9 cellular contexts compared by ENCODE assay signal in the genomic region with DNA sequence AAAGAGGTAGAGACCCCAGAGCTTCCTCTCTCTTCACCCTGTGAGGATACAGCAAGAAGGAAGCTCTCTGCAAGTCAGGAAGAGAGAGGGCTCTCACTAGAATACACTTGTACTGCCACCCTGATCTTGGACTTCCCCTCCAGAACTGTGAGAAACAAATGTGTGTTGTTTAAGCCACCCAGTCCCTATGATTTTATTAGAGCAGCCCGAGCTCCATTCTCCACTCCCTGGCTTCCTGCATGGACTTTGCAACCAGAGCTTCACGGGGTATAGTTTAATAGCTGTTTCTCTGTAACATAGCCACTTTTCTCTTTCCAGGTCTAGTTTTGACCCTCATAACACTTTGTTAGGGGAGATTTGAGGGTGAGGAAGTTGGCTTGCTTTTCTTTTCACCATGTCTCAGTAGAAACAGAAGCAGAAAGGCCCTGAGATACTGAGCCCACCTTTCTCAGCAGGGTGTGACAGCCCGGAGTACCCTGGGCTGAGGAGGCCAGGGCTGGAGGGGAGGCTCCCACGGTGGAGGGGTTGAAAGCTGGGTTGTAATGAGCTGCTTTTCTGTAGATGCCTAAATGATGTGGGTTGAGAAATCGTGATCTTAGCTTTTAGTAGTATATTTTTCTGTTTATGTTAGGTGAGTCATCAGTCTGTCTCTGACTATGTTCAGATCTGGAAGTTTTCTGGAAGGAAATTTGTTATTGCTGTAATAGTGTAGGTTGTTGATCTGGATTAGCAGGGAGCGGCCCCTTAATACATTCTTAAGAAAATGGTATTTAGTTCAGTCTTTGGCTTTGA.
DNase-seq lines count a peak whose midpoint lies in the region; ATAC-seq and TF ChIP-seq lines count a peak whose summit lies in the region.
"Had no signal": no experiment of that assay in that cellular context is flagged by ENCODE, and none has a peak within 500 bp of the region (broad histone marks: within the 10 kb centered on the region; RNA-seq: fewer than 3 reads in every experiment).

No MANE protein-coding gene starts in this region.

- peak; percentile 35 for DNase-seq in A172 (ENCODE audit: low spot score)
- DNase-seq in GM23338 (ENCODE audit: low spot score): no peak
- no peak for DNase-seq in ascending aorta (ENCODE audit: low spot score in 2 of 2)
- no peak for DNase-seq in lower lobe of right lung
- DNase-seq in NCI-H146 treated with DMSO at 0.1 percent for 48 hours (lab: John Stamatoyannopoulos, UW; ENCODE audit: unreplicated experiment): no peak
- DNase-seq in NCI-H1048 (lab: John Stamatoyannopoulos, UW): no peak
- no peak for DNase-seq in NCI-H2081 treated with DMSO at 0.1 percent for 48 hours (lab: John Stamatoyannopoulos, UW)
- DNase-seq: hypothalamus had no signal

- H3K36me3 Mint-ChIP-seq in GM23338 (ENCODE audit: low read depth): peaks cover 19% of the 10 kb centered on the region

- no peak overlapping the region for H3K4me2 ChIP-seq in GM23338

- no peaks in the 10 kb centered on the region for H3K9me3 Mint-ChIP-seq in GM23338

- no peaks in the 10 kb centered on the region for H4K20me1 ChIP-seq in GM23338 (replicated peaks; ENCODE audit: insufficient read depth)

- no peaks in the 10 kb centered on the region for H3F3A ChIP-seq in GM23338 (replicated peaks; ENCODE audit: low read depth)

- no peaks in the 10 kb centered on the region for H3K9me3 ChIP-seq in ascending aorta
- H3K9me3 ChIP-seq in lower lobe of right lung: no peaks in the 10 kb centered on the region

- no peaks in the 10 kb centered on the region for H3K9me2 ChIP-seq in GM23338 (ENCODE audit: insufficient read depth)

- peaks cover 6% of the 10 kb centered on the region for H3K27me3 Mint-ChIP-seq in GM23338 (ENCODE audit: insufficient read depth, low read depth, poor library complexity)

- ATAC-seq in GM23338 (no peak), lower lobe of right lung (peak in 1 of 2 donors; percentile 12), HG02852 (IDR thresholded peaks at IDR 0.05; ENCODE audit: unreplicated experiment) (no peak)

- H3K27ac ChIP-seq in GM23338 (ENCODE audit: low read depth) (no peak overlapping the region), ascending aorta (peak overlapping the region; percentile 64), lower lobe of right lung (peak overlapping the region; percentile 66)

- H3K4me3 Mint-ChIP-seq in GM23338: no peak overlapping the region

- no peaks in the 10 kb centered on the region for H3K4me1 ChIP-seq in GM23338 (ENCODE audit: insufficient read depth)
- peaks cover 0 to 35% of the 10 kb centered on the region in 2 donors for H3K4me1 ChIP-seq in ascending aorta
- H3K4me1 ChIP-seq in lower lobe of right lung: peaks cover 22% of the 10 kb centered on the region

- TF ChIP-seq CTCF in GM23338 (conservative IDR thresholded peaks at IDR 0.05; ENCODE audit: low read depth in 2 of 2) (no peak), ascending aorta (IDR thresholded peaks at IDR 0.05) (no peak), lower lobe of right lung (IDR thresholded peaks at IDR 0.05) (no peak)

- H3K27me3 ChIP-seq in GM23338 (ENCODE audit: insufficient read depth): no peaks in the 10 kb centered on the region
- no peaks in the 10 kb centered on the region for H3K27me3 ChIP-seq in ascending aorta
- no peaks in the 10 kb centered on the region for H3K27me3 ChIP-seq in lower lobe of right lung (ENCODE audit: low read depth)

- H3K4me3 ChIP-seq in GM23338 (no peak overlapping the region), ascending aorta (no peak overlapping the region), lower lobe of right lung (no peak overlapping the region)

- no peak overlapping the region for H2AFZ ChIP-seq in GM23338

- H3K27ac Mint-ChIP-seq in GM23338: 0 out of 2 replicates have a peak overlapping the region, but pooled peaks have one; percentile 21

- 0 out of 3 replicates have a peak, but pooled peaks cover 2% of the 10 kb centered on the region for H3K4me1 Mint-ChIP-seq in GM23338

- H3K36me3 ChIP-seq in GM23338 (ENCODE audit: insufficient read depth): no peaks in the 10 kb centered on the region; the same call in 1 of the 2 replicates
- H3K36me3 ChIP-seq in ascending aorta: peaks cover under 1 to 14% of the 10 kb centered on the region in 2 donors
- no peaks in the 10 kb centered on the region for H3K36me3 ChIP-seq in lower lobe of right lung

- intact Hi-C loops in ascending aorta (cut with DNase I): no loop called here
- intact Hi-C loops in lower lobe of right lung (cut with DNase I): no loop called here

- H3K79me2 ChIP-seq in GM23338 (replicated peaks; ENCODE audit: insufficient read depth): no peaks in the 10 kb centered on the region

TF ChIP-seq in GM23338, 12 proteins besides CTCF, POLR2A, EP300 and RAD21 (continues in another document):
- TF ChIP-seq NANOG (IDR thresholded peaks at IDR 0.05; ENCODE audit: borderline replicate concordance): no peak
- no peak for TF ChIP-seq EZH2phosphoT487 (IDR thresholded peaks at IDR 0.05; ENCODE audit: unreplicated experiment)
- no peak for TF ChIP-seq EZH2 (IDR thresholded peaks at IDR 0.05; ENCODE audit: low read depth, unreplicated experiment)
- TF ChIP-seq, protein P1, sequence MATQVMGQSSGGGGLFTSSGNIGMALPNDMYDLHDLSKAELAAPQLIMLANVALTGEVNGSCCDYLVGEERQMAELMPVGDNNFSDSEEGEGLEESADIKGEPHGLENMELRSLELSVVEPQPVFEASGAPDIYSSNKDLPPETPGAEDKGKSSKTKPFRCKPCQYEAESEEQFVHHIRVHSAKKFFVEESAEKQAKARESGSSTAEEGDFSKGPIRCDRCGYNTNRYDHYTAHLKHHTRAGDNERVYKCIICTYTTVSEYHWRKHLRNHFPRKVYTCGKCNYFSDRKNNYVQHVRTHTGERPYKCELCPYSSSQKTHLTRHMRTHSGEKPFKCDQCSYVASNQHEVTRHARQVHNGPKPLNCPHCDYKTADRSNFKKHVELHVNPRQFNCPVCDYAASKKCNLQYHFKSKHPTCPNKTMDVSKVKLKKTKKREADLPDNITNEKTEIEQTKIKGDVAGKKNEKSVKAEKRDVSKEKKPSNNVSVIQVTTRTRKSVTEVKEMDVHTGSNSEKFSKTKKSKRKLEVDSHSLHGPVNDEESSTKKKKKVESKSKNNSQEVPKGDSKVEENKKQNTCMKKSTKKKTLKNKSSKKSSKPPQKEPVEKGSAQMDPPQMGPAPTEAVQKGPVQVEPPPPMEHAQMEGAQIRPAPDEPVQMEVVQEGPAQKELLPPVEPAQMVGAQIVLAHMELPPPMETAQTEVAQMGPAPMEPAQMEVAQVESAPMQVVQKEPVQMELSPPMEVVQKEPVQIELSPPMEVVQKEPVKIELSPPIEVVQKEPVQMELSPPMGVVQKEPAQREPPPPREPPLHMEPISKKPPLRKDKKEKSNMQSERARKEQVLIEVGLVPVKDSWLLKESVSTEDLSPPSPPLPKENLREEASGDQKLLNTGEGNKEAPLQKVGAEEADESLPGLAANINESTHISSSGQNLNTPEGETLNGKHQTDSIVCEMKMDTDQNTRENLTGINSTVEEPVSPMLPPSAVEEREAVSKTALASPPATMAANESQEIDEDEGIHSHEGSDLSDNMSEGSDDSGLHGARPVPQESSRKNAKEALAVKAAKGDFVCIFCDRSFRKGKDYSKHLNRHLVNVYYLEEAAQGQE (IDR thresholded peaks at IDR 0.05; ENCODE audit: unreplicated experiment): no peak
- TF ChIP-seq POLR2AphosphoS5 (IDR thresholded peaks at IDR 0.05; ENCODE audit: low read depth): no peak
- TF ChIP-seq STAT1 (IDR thresholded peaks at IDR 0.05; ENCODE audit: unreplicated experiment): no peak
- TF ChIP-seq ZNF331 (CRISPR knock-in tag; IDR thresholded peaks at IDR 0.05; ENCODE audit: low read depth): no peak
- TF ChIP-seq CREB1 (CRISPR knock-in tag; IDR thresholded peaks at IDR 0.05; ENCODE audit: low read depth): no peak
